1 cellular context compared by ENCODE assay signal in genomic region chr6:21263531-21264287, GRCh38.
TF ChIP-seq lines count a peak whose summit lies in the region.

No MANE protein-coding gene starts in this region.

TF ChIP-seq in GM12878, 131 proteins besides CTCF, POLR2A, EP300 and RAD21 (continued from another document):
- no peak for TF ChIP-seq CEBPZ (IDR thresholded peaks at IDR 0.05; ENCODE audit: low read depth, low read length)
- peak; percentile 64; the same call in 1 of the 3 replicates for TF ChIP-seq POU2F2 (IDR thresholded peaks at IDR 0.05; ENCODE audit: borderline replicate concordance, low read depth, low read length)
- no peak for TF ChIP-seq FOXK2 (IDR thresholded peaks at IDR 0.05)
- TF ChIP-seq NFXL1 (IDR thresholded peaks at IDR 0.05; ENCODE audit: borderline replicate concordance): no peak
- TF ChIP-seq JUNB (IDR thresholded peaks at IDR 0.05): peak; percentile 91
- TF ChIP-seq ATF7 (IDR thresholded peaks at IDR 0.05; ENCODE audit: low read depth): peak; percentile 93
- TF ChIP-seq STAT1 (conservative IDR thresholded peaks at IDR 0.05): no peak
- TF ChIP-seq IKZF2 (IDR thresholded peaks at IDR 0.05): peak; percentile 89 to 91; a peak in 3 of 4 replicates
- no peak for TF ChIP-seq NR2C2 (IDR thresholded peaks at IDR 0.05; ENCODE audit: borderline replicate concordance, control insufficient read depth, insufficient read length, low read depth)
- peak; percentile 86 for TF ChIP-seq BCL11A (IDR thresholded peaks at IDR 0.05; ENCODE audit: low read depth, low read length)
- no peak for TF ChIP-seq POLR2AphosphoS2 (IDR thresholded peaks at IDR 0.05; ENCODE audit: low read depth, low read length)
- peak; percentile 53 for TF ChIP-seq GATAD2B (conservative IDR thresholded peaks at IDR 0.05; ENCODE audit: low read depth)
- TF ChIP-seq SKIL (IDR thresholded peaks at IDR 0.05; ENCODE audit: low read depth, poor library complexity, severe bottlenecking): peak; percentile 88
- TF ChIP-seq PAX5 (IDR thresholded peaks at IDR 0.05; ENCODE audit: borderline replicate concordance, low read depth, low read length): peak; percentile 75; the same call in 1 of the 2 replicates
- no peak for TF ChIP-seq E2F4 (IDR thresholded peaks at IDR 0.05; ENCODE audit: low read depth, low read length)
- no peak for TF ChIP-seq HDAC2 (IDR thresholded peaks at IDR 0.05)
- TF ChIP-seq MTA2 (IDR thresholded peaks at IDR 0.05; ENCODE audit: low read depth): peak; percentile 82
- peak in 1 of 2 experiments; percentile 58; a peak in 2 of 4 replicates for TF ChIP-seq CEBPB (IDR thresholded peaks at IDR 0.05; ENCODE audit: borderline replicate concordance in 1 of 2, low read depth in 2 of 2, low read length in 2 of 2)
- peak in 1 of 2 experiments; percentile 80; a peak in 2 of 4 replicates for TF ChIP-seq ETV6 (conservative IDR thresholded peaks at IDR 0.05 in 1 of 2, IDR thresholded peaks at IDR 0.05 in 1 of 2; ENCODE audit: borderline replicate concordance in 1 of 2, low read depth in 1 of 2)
- no peak for TF ChIP-seq USF2 (IDR thresholded peaks at IDR 0.05; ENCODE audit: borderline replicate concordance, low read depth, low read length)
- TF ChIP-seq SP1 (IDR thresholded peaks at IDR 0.05; ENCODE audit: low read depth, low read length): peak; percentile 42
- TF ChIP-seq ATF2 (IDR thresholded peaks at IDR 0.05; ENCODE audit: low read length): peak; percentile 90
- no peak for TF ChIP-seq RBBP5 (conservative IDR thresholded peaks at IDR 0.05)
- peak; percentile 42; the same call in 1 of the 2 replicates for TF ChIP-seq ZBED1 (IDR thresholded peaks at IDR 0.05; ENCODE audit: borderline replicate concordance)
- TF ChIP-seq FOXM1 (IDR thresholded peaks at IDR 0.05; ENCODE audit: low read depth, low read length): peak; percentile 80; the same call in 1 of the 2 replicates
- TF ChIP-seq SIN3A (IDR thresholded peaks at IDR 0.05; ENCODE audit: low read depth, low read length): no peak
- no peak for TF ChIP-seq CHD1 (IDR thresholded peaks at IDR 0.05; ENCODE audit: low read depth, low read length)
- peak; percentile 46 to 68; a peak in 3 of 4 replicates for TF ChIP-seq BHLHE40 (IDR thresholded peaks at IDR 0.05; ENCODE audit: borderline replicate concordance in 1 of 2, low read depth in 2 of 2, low read length in 1 of 2)
- TF ChIP-seq ZNF207 (IDR thresholded peaks at IDR 0.05; ENCODE audit: borderline replicate concordance): no peak
- TF ChIP-seq EED (IDR thresholded peaks at IDR 0.05; ENCODE audit: low read depth): peak; percentile 95
- peak; percentile 76 for TF ChIP-seq TCF12 (IDR thresholded peaks at IDR 0.05; ENCODE audit: low read depth, low read length)
- no peak; a peak in 1 of 3 replicates for TF ChIP-seq EGR1 (IDR thresholded peaks at IDR 0.05; ENCODE audit: borderline replicate concordance in 1 of 2, low read depth in 2 of 2, low read length in 2 of 2)
- peak; percentile 62 for TF ChIP-seq MEF2B (IDR thresholded peaks at IDR 0.05; ENCODE audit: partially characterized antibody, poor library complexity, severe bottlenecking)
- peak; percentile 64; the same call in 1 of the 2 replicates for TF ChIP-seq JUND (IDR thresholded peaks at IDR 0.05; ENCODE audit: low read depth, low read length)
- TF ChIP-seq RAD51 (IDR thresholded peaks at IDR 0.05): 0 out of 2 replicates have a peak, but pooled peaks have one; percentile 29
- TF ChIP-seq ZNF384 (IDR thresholded peaks at IDR 0.05; ENCODE audit: borderline replicate concordance, low read depth, low read length): no peak
- peak; percentile 88 for TF ChIP-seq HDGF (IDR thresholded peaks at IDR 0.05)
- TF ChIP-seq IKZF1 (conservative IDR thresholded peaks at IDR 0.05): peak; percentile 94
- TF ChIP-seq LARP7 (IDR thresholded peaks at IDR 0.05): no peak
- TF ChIP-seq CREM (IDR thresholded peaks at IDR 0.05; ENCODE audit: low read depth): peak; percentile 91
- TF ChIP-seq YY1 (IDR thresholded peaks at IDR 0.05; ENCODE audit: low read depth, low read length): 0 out of 2 replicates have a peak, but pooled peaks have one; percentile 10
- TF ChIP-seq CHD2 (IDR thresholded peaks at IDR 0.05; ENCODE audit: borderline replicate concordance, low read depth, low read length): peak; percentile 48; the same call in 1 of the 2 replicates
- TF ChIP-seq GABPA (IDR thresholded peaks at IDR 0.05; ENCODE audit: low read depth): no peak
- no peak for TF ChIP-seq RB1 (IDR thresholded peaks at IDR 0.05; ENCODE audit: borderline replicate concordance)
- 0 out of 2 replicates have a peak, but pooled peaks have one; percentile 20 for TF ChIP-seq SMARCA5 (IDR thresholded peaks at IDR 0.05)
- peak; percentile 78 for TF ChIP-seq DPF2 (IDR thresholded peaks at IDR 0.05)
- TF ChIP-seq BMI1 (IDR thresholded peaks at IDR 0.05; ENCODE audit: borderline replicate concordance): 0 out of 2 replicates have a peak, but pooled peaks have one; percentile 13
- TF ChIP-seq NFIC (IDR thresholded peaks at IDR 0.05; ENCODE audit: low read depth, low read length): peak; percentile 77; the same call in 1 of the 2 replicates
- TF ChIP-seq TBL1XR1 (IDR thresholded peaks at IDR 0.05; ENCODE audit: low read depth, low read length): peak; percentile 75; the same call in 1 of the 2 replicates
- peak; percentile 61; the same call in 1 of the 2 replicates for TF ChIP-seq NR2F1 (conservative IDR thresholded peaks at IDR 0.05)
- 0 out of 2 replicates have a peak, but pooled peaks have one; percentile 20 for TF ChIP-seq MTA3 (IDR thresholded peaks at IDR 0.05; ENCODE audit: borderline replicate concordance, low read length)
- peak; percentile 76 for TF ChIP-seq CBFB (IDR thresholded peaks at IDR 0.05; ENCODE audit: low read depth)
- peak; percentile 86; the same call in 1 of the 2 replicates for TF ChIP-seq MEF2A (IDR thresholded peaks at IDR 0.05; ENCODE audit: insufficient read depth, low read depth, low read length)
